Comparison of ENCODE assay signal across 8 cellular contexts in the genomic region with DNA sequence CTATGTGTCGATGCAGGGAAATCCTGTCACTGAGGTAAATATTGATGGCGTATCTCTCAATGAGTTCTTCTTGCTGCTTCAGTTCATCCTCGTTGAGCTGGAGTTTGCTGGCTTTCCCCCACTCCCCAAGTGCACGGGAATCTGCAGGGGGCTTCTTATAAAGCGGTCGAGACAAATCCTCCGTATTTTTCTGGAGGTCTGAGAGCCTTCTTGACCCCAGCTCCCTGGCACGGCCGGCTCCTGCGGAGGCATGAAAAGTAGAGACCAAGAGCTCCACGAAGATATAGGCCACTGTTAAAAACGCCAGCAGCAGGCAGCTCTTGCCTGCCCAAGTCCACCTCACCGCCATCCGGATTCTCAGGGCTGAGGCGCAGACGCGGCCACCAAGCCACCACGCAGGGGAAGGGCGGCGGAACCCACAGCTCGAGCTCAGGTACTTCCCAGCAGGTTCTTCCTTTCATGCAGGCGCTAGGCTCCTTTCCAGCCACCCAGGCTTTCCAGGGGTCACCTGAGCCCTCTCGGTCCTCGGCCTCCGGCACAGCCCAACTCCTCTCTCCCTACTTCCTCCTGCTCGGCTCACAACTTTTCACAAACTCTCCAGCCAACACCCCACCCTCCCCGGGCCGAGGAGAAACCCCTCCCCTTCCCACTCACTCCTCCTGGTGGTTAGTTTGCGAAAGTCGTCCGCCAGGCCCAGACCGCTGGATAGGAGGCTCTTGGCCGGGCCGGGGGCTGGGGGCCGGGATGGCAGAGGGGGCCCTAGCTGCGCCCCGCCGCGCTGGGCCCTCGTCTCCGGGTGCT. TPM values are rescaled to one million over a fixed set of nuclear protein-coding genes. Genes with fewer than 3 reads are reported as not detected.
DNase-seq lines count a peak whose midpoint lies in the region; ATAC-seq and TF ChIP-seq lines count a peak whose summit lies in the region.

Gene GALNT4 (minus strand): TSS at position 596 of the 801 bp plus-strand sequence. CDS start 247 bp downstream, at position 349.

- no peaks in the 10 kb centered on the region for H3K9me3 ChIP-seq in heart right ventricle

- H3K4me1 ChIP-seq in heart right ventricle: peaks cover 2 to 52% (median 44%) of the 10 kb centered on the region in 9 donors

- H3K27ac ChIP-seq in adipose tissue (ENCODE audit: low read depth, low read length): peak within 1 kb of the TSS; percentile 68
- peak within 1 kb of the TSS; percentile 82 to 95 (median 92) for H3K27ac ChIP-seq in heart right ventricle

- 2 to 3% (median 3%) methylated on average over 37 to 41 of the region's 41 CpGs for WGBS in adipose tissue, 3 donors
- 2% methylated on average over 41 of the region's 41 CpGs for WGBS in heart right ventricle, 2 donors

- ATAC-seq in heart right ventricle: peak; percentile 92 to 96 (median 94)

- DNase-seq in H4 (ENCODE audit: low spot score) (peak; percentile 75), LoVo (ENCODE audit: low spot score) (peak; percentile 90), SW480 (ENCODE audit: low spot score) (peak; percentile 71), heart right ventricle (peak; percentile 83 to 90), posterior vena cava (ENCODE audit: low spot score) (peak; percentile 96), ureter (ENCODE audit: low spot score) (peak; percentile 93)

- H3K36me3 ChIP-seq in heart right ventricle: peaks cover 0 to 10% (median 0%) of the 10 kb centered on the region in 9 donors

- intact Hi-C loops in heart right ventricle (cut with DNase I) (loop anchor here in 9 of 10 donors (1.0 to 10.0 kb wide), 13 partner anchors 50 to 510 kb away; partner anchors contain the start of gene DUSP6 (in 4 of the 9)), posterior vena cava (cut with DNase I) (loop anchor here (5.0 to 10.0 kb wide), 5 partner anchors 50 to 507 kb away; partner anchors contain the start of gene DUSP6 (in 1 of the 2))

- H3K4me3 ChIP-seq in GM08714 (ENCODE audit: low read length) (peak within 1 kb of the TSS; percentile 86), heart right ventricle (peak within 1 kb of the TSS; percentile 71 to 97 (median 92))

- peak; percentile 54 to 81 (median 69) for TF ChIP-seq CTCF in heart right ventricle (IDR thresholded peaks at IDR 0.05)

- H3K27me3 ChIP-seq in heart right ventricle: no peaks in the 10 kb centered on the region

RNA-seq across cellular contexts. Expression of gene GALNT4, which starts in this region (rescaled TPM):
- total RNA-seq in H4 (2014; rRNA removed; shearing (Covaris generic)): 3.6 and 4.0 TPM in 2 replicates
- polyA plus RNA-seq in adipose tissue (1 to 10 TPM; 2.0 to 2.6 (median 2.3) TPM), heart right ventricle (1 to 10 TPM; 1.2 to 1.7 TPM)
- total RNA-seq in heart right ventricle (1 to 10 TPM; 1.4 to 3.8 (median 2.1) TPM), posterior vena cava (1 to 10 TPM; 5.4 to 6.2 TPM), ureter (11.7 TPM)

Comparison
In these comparisons a context has a peak if more than half of its experiments do, and no peak if none do; other contexts are left out.
1. Peak in every context shown above with its lines: DNase-seq, ATAC-seq, H3K4me3 ChIP-seq and H3K27ac ChIP-seq.